1 cellular context compared by ENCODE assay signal in genomic region chr22:27768027-27768640, GRCh38.
TF ChIP-seq lines count a peak whose summit lies in the region.

No MANE protein-coding gene starts in this region.

TF ChIP-seq in H1, 55 proteins besides CTCF, POLR2A, EP300 and RAD21 (continued from another document):
- TF ChIP-seq CHD7 (IDR thresholded peaks at IDR 0.05; ENCODE audit: insufficient replicate concordance, low read length), result no peak
- no peak for TF ChIP-seq KDM1A (IDR thresholded peaks at IDR 0.05; ENCODE audit: borderline replicate concordance, low read length)
- no peak for TF ChIP-seq HDAC6 (IDR thresholded peaks at IDR 0.05; ENCODE audit: low read depth, low read length)
- no peak for TF ChIP-seq E2F6 (IDR thresholded peaks at IDR 0.05)
- no peak for TF ChIP-seq KDM5A (IDR thresholded peaks at IDR 0.05; ENCODE audit: low read length)
- no peak for TF ChIP-seq ZNF274 (IDR thresholded peaks at IDR 0.05; ENCODE audit: borderline replicate concordance, extremely low read depth, low read length)
- no peak for TF ChIP-seq TBP (IDR thresholded peaks at IDR 0.05; ENCODE audit: low read depth, low read length)
- no peak for TF ChIP-seq TAF1 (IDR thresholded peaks at IDR 0.05; ENCODE audit: low read depth, low read length)
- TF ChIP-seq SP4 (IDR thresholded peaks at IDR 0.05; ENCODE audit: low read length), result no peak
